In genomic region chr1:89994805-89995594, GRCh38 we compare ENCODE assay signal across 8 cellular contexts. TPM values are rescaled to one million over a fixed set of nuclear protein-coding genes. Genes with fewer than 3 reads are reported as not detected.
DNase-seq lines count a peak whose midpoint lies in the region; ATAC-seq and TF ChIP-seq lines count a peak whose summit lies in the region.

Gene ZNF326, plus strand, starts transcription at chr1:89995110. Its CDS starts 148 bp downstream, at chr1:89995258.

- no peaks in the 10 kb centered on the region for H3K36me3 Mint-ChIP-seq in chondrocyte (ENCODE audit: low read depth)

- TF ChIP-seq CTCF in chondrocyte (IDR thresholded peaks at IDR 0.05): peak; percentile 50

- H3K9me3 Mint-ChIP-seq in chondrocyte (ENCODE audit: low read depth): no peaks in the 10 kb centered on the region

- H3K4me3 Mint-ChIP-seq in chondrocyte (ENCODE audit: unreplicated experiment): peak within 1 kb of the TSS; percentile 92

- ATAC-seq in HG03432 (IDR thresholded peaks at IDR 0.05; ENCODE audit: unreplicated experiment): peak; percentile 98

- DNase-seq in Ammon's horn (ENCODE audit: low spot score): peak; percentile 96
- DNase-seq in NCI-H510A treated with DMSO at 0.1 percent for 48 hours (lab: John Stamatoyannopoulos, UW): peak; percentile 99
- DNase-seq in activated CD4-positive, alpha-beta T cell treated with anti-CD3 and anti-CD28 coated beads for 24 hours (ENCODE audit: low read depth in 2 of 2): peak; percentile 91
- peak; percentile 98 for DNase-seq in chondrocyte (ENCODE audit: low spot score)
- DNase-seq in kidney glomerular epithelial cell (lab: John Stamatoyannopoulos, UW): peak; percentile 99
- peak; percentile 81 to 92 for DNase-seq in stimulated activated CD4-positive, alpha-beta T cell treated with anti-CD3 and anti-CD28 coated beads, Interleukin-1b, Interleukin-23, amount 100 ng/mL, for 1 hour (ENCODE audit: low read depth in 2 of 2)

- peak; percentile 96 for TF ChIP-seq POLR2A in GM19099 (IDR thresholded peaks at IDR 0.05; ENCODE audit: extremely low read depth, insufficient read length, low read depth)

- H3K27ac Mint-ChIP-seq in chondrocyte (ENCODE audit: unreplicated experiment): peak within 1 kb of the TSS; percentile 99

- H3K27me3 Mint-ChIP-seq in chondrocyte (ENCODE audit: low read depth): no peaks in the 10 kb centered on the region

- H3K4me1 Mint-ChIP-seq in chondrocyte (ENCODE audit: low read depth): peaks cover 36% of the 10 kb centered on the region

RNA-seq across cellular contexts. Expression of gene ZNF326, which starts in this region (rescaled TPM):
- total RNA-seq in chondrocyte: 17.9 to 30.0 TPM (median 19.3 TPM) in 3 replicates

Comparison
In these comparisons a context has a peak if more than half of its experiments do, and no peak if none do; other contexts are left out.
1. Peak in every context shown above with its lines: DNase-seq and ATAC-seq.